9 cellular contexts compared by ENCODE assay signal in genomic region chr11:79076526-79077115, GRCh38.
DNase-seq lines count a peak whose midpoint lies in the region; ATAC-seq and TF ChIP-seq lines count a peak whose summit lies in the region.
"Had no signal": no experiment of that assay in that cellular context is flagged by ENCODE, and none has a peak within 500 bp of the region (broad histone marks: within the 10 kb centered on the region; RNA-seq: fewer than 3 reads in every experiment).

No MANE protein-coding gene starts in this region.

- H4K8ac ChIP-seq in IMR-90 (ENCODE audit: low read depth in 2 of 2, low read length in 2 of 2) = no peak overlapping the region

- no peak overlapping the region for H3K27ac ChIP-seq in IMR-90 (ENCODE audit: insufficient read depth, low read length)

- TF ChIP-seq RAD21 in IMR-90 (IDR thresholded peaks at IDR 0.05; ENCODE audit: low read length) = peak; percentile 52

- peak; percentile 57 for TF ChIP-seq CTCF in IMR-90 (conservative IDR thresholded peaks at IDR 0.05; ENCODE audit: low read depth, low read length)
- peak; percentile 72 for TF ChIP-seq CTCF in activated CD8-positive, alpha-beta T cell treated with anti-CD3 and anti-CD28 coated beads for 36 hours (IDR thresholded peaks at IDR 0.05)

- no peak overlapping the region for H3K27ac Mint-ChIP-seq in activated CD8-positive, alpha-beta T cell treated with anti-CD3 and anti-CD28 coated beads for 36 hours
- H3K27ac Mint-ChIP-seq: T-helper 1 cell treated with Interleukin-12 subunit alpha and Interleukin-12 subunit beta and Interleukin-4 antibody, amounts not matched to agents 30 μg/mL and 1 μg/mL, for 36 hours had no signal

- H3K4me1 ChIP-seq in IMR-90 (ENCODE audit: control insufficient read depth, insufficient read depth, low read length) = peaks cover 12% of the 10 kb centered on the region

- no peak overlapping the region for H3K14ac ChIP-seq in IMR-90 (replicated peaks; ENCODE audit: low read depth, low read length)

- no peaks in the 10 kb centered on the region for H3K79me1 ChIP-seq in IMR-90 (ENCODE audit: low read depth in 1 of 2, low read length in 2 of 2)

- 0 out of 2 replicates have a peak, but pooled peaks have one; percentile 50 for ATAC-seq in IMR-90 (ENCODE audit: low read depth)
- ATAC-seq in activated CD8-positive, alpha-beta T cell treated with anti-CD3 and anti-CD28 coated beads for 36 hours = no peak
- no peak for ATAC-seq in HG03097 (IDR thresholded peaks at IDR 0.05; ENCODE audit: low FRiP score, unreplicated experiment)
- no peak for ATAC-seq in GM19395 (IDR thresholded peaks at IDR 0.05; ENCODE audit: unreplicated experiment)

- no peak overlapping the region for H2BK20ac ChIP-seq in IMR-90 (ENCODE audit: low read depth, low read length)

- H2AK5ac ChIP-seq in IMR-90 (ENCODE audit: low read depth, low read length) = no peak overlapping the region

- H3K9me3 ChIP-seq in IMR-90 (ENCODE audit: control insufficient read depth, insufficient read depth, low read length) = no peaks in the 10 kb centered on the region

- no peaks in the 10 kb centered on the region for H3K36me3 ChIP-seq in IMR-90 (ENCODE audit: control insufficient read depth, insufficient read depth, low read length)

- whole genome bisulfite sequencing in IMR-90 (ENCODE audit: extremely low coverage in 2 of 2, insufficient read length in 1 of 2), 2 experiments = no CpG with 5 or more reads among the region's 4 CpGs

- no peak overlapping the region for H3K56ac ChIP-seq in IMR-90 (ENCODE audit: extremely low read depth, insufficient read depth, low read length)

- peaks cover 1% of the 10 kb centered on the region for H3K27me3 Mint-ChIP-seq in activated CD8-positive, alpha-beta T cell treated with anti-CD3 and anti-CD28 coated beads for 36 hours

- dilution Hi-C loops in IMR-90 (cut with HindIII; ENCODE audit: low sequenced_read_pairs, unreplicated experiment) = no loop called here

- TF ChIP-seq POLR2A in IMR-90 (IDR thresholded peaks at IDR 0.05; ENCODE audit: low read depth, low read length) = no peak

- H3K27me3 ChIP-seq in IMR-90 (ENCODE audit: control insufficient read depth, insufficient read depth, low read length) = no peaks in the 10 kb centered on the region

- no peaks in the 10 kb centered on the region for H4K20me1 ChIP-seq in IMR-90 (ENCODE audit: insufficient read depth, low read length)

- H2BK5ac ChIP-seq in IMR-90 (ENCODE audit: low read depth, low read length, poor library complexity, severe bottlenecking) = no peak overlapping the region

- no peak overlapping the region for H3K4ac ChIP-seq in IMR-90 (ENCODE audit: low read depth, low read length)

- H3K18ac ChIP-seq in IMR-90 (ENCODE audit: low read depth, low read length) = no peak overlapping the region

- intact Hi-C loops in IMR-90 (cut with micrococcal nuclease) = loop anchor here (1.0 kb wide), 1 partner anchor 431 kb away; no protein-coding TSS in a partner anchor
- intact Hi-C loops in activated CD8-positive, alpha-beta T cell treated with anti-CD3 and anti-CD28 coated beads for 36 hours (cut with micrococcal nuclease) = no loop called here

- H3K4me2 ChIP-seq in IMR-90 (ENCODE audit: low read depth, low read length) = no peak overlapping the region

- H2AFZ ChIP-seq in IMR-90 (replicated peaks; ENCODE audit: low read length, poor library complexity) = no peak overlapping the region

- H3K4me3 ChIP-seq in IMR-90 (ENCODE audit: insufficient read depth, low read depth, low read length) = no peak overlapping the region

- H3K4me3 Mint-ChIP-seq in activated CD8-positive, alpha-beta T cell treated with anti-CD3 and anti-CD28 coated beads for 36 hours = no peak overlapping the region
- H3K4me3 Mint-ChIP-seq: T-helper 1 cell treated with Interleukin-12 subunit alpha and Interleukin-12 subunit beta and Interleukin-4 antibody, amounts not matched to agents 30 μg/mL and 1 μg/mL, for 36 hours had no signal

- H4K5ac ChIP-seq in IMR-90 (ENCODE audit: low read depth, low read length) = 0 out of 2 replicates have a peak overlapping the region, but pooled peaks have one; percentile 33

- no peak overlapping the region for H3K23ac ChIP-seq in IMR-90 (ENCODE audit: low read depth, low read length)

- no peak overlapping the region for H2BK120ac ChIP-seq in IMR-90 (ENCODE audit: low read depth, low read length)

- CTCF ChIA-PET in IMR-90 (lab: Yijun Ruan, JAX) = interaction anchor here (0.6 to 1.2 kb wide), 2 partner anchors 50 to 278 kb away, joined by 3 read pairs; no protein-coding TSS in a partner anchor
- CTCF ChIA-PET in activated CD8-positive, alpha-beta T cell treated with anti-CD3 and anti-CD28 coated beads for 36 hours (lab: Charles Lee) = interaction anchor here (2.5 kb wide), 1 partner anchor 431 kb away, joined by 13 read pairs; no protein-coding TSS in a partner anchor

- no peaks in the 10 kb centered on the region for H3K4me1 Mint-ChIP-seq in activated CD8-positive, alpha-beta T cell treated with anti-CD3 and anti-CD28 coated beads for 36 hours (ENCODE audit: low read depth)

- DNase-seq in DMS 273 (lab: John Stamatoyannopoulos, UW; ENCODE audit: unreplicated experiment) (peak; percentile 42), DMS 273 treated with DMSO at 0.1 percent for 48 hours (lab: John Stamatoyannopoulos, UW) (no peak), IMR-90 (no peak), iris pigment epithelial cell (ENCODE audit: low read depth) (peak; percentile 54), NOMO-1 (lab: John Stamatoyannopoulos, UW; ENCODE audit: unreplicated experiment in 2 of 2) (no peak)
- DNase-seq in activated CD8-positive, alpha-beta T cell treated with anti-CD3 and anti-CD28 coated beads for 36 hours = peak; percentile 51

- peaks cover 6% of the 10 kb centered on the region for H3K9me1 ChIP-seq in IMR-90 (ENCODE audit: insufficient read depth, low read length)

- H2AK9ac ChIP-seq in IMR-90 (replicated peaks; ENCODE audit: low read depth, low read length, poor library complexity) = no peak overlapping the region

- no peak overlapping the region for H2BK15ac ChIP-seq in IMR-90 (ENCODE audit: low read depth, low read length)

- in situ Hi-C loops in IMR-90 (cut with MboI; ENCODE audit: low sequenced_read_pairs) = no loop called here

- no peak overlapping the region for H4K91ac ChIP-seq in IMR-90 (ENCODE audit: insufficient read depth, low read depth, low read length)

- no peak overlapping the region for H3K9ac ChIP-seq in IMR-90 (ENCODE audit: low read depth, low read length)

- POLR2A ChIA-PET in IMR-90 (lab: Charles Lee; ENCODE audit: unreplicated experiment) = no interaction called here
- POLR2A ChIA-PET in activated CD8-positive, alpha-beta T cell treated with anti-CD3 and anti-CD28 coated beads for 36 hours (lab: Charles Lee) = no interaction called here

- no TSS peak for BruUV-seq in IMR-90 (replicated peaks; lab: Mats Ljungman, UMichigan)

- no peaks in the 10 kb centered on the region for H3K9me3 Mint-ChIP-seq in activated CD8-positive, alpha-beta T cell treated with anti-CD3 and anti-CD28 coated beads for 36 hours
- H3K9me3 Mint-ChIP-seq: T-helper 1 cell treated with Interleukin-12 subunit alpha and Interleukin-12 subunit beta and Interleukin-4 antibody, amounts not matched to agents 30 μg/mL and 1 μg/mL, for 36 hours had no signal

- no peaks in the 10 kb centered on the region for H3K36me3 Mint-ChIP-seq in activated CD8-positive, alpha-beta T cell treated with anti-CD3 and anti-CD28 coated beads for 36 hours (ENCODE audit: low read depth)

TF ChIP-seq in IMR-90, 13 proteins besides CTCF, POLR2A, EP300 and RAD21:
- TF ChIP-seq SMC3 (IDR thresholded peaks at IDR 0.05; ENCODE audit: low read depth, low read length) = peak; percentile 70
- TF ChIP-seq CEBPB (IDR thresholded peaks at IDR 0.05; ENCODE audit: low read depth, low read length) = no peak
- no peak for TF ChIP-seq RFX5 (IDR thresholded peaks at IDR 0.05; ENCODE audit: low read depth, low read length)
- no peak for TF ChIP-seq MXI1 (IDR thresholded peaks at IDR 0.05; ENCODE audit: borderline replicate concordance, low read depth, low read length)

Comparison
In these comparisons a context has a peak if more than half of its experiments do, and no peak if none do; other contexts are left out.
1. DNase-seq: peak in DMS 273 (single experiment), activated CD8-positive, alpha-beta T cell treated with anti-CD3 and anti-CD28 coated beads for 36 hours (single experiment) and iris pigment epithelial cell (single experiment); none in DMS 273 treated with DMSO at 0.1 percent for 48 hours (single experiment), IMR-90 (single experiment) and NOMO-1 (0 of 2).